ENCODE assay signal across 39 cellular contexts in genomic region chr1:217379338-217379737, GRCh38.
"Had no signal": no experiment of that assay in that cellular context is flagged by ENCODE, and none has a peak within 500 bp of the region (broad histone marks: within the 10 kb centered on the region; RNA-seq: fewer than 3 reads in every experiment).

No MANE protein-coding gene starts in this region.

- H3K36me3 Mint-ChIP-seq: activated naive CD4-positive, alpha-beta T cell treated with anti-CD3 and anti-CD28 coated beads, Interleukin-2, amount 10 ng/mL, durations not matched to agents 7 days and 5 days; activated naive CD4-positive, alpha-beta T cell treated with anti-CD3 and anti-CD28 coated beads, Interleukin-2, amount 50 U/mL, for 24 hours; activated naive CD8-positive, alpha-beta T cell; activated naive CD8-positive, alpha-beta T cell treated with anti-CD3 and anti-CD28 coated beads, Interleukin-2, amount 10 ng/mL, durations not matched to agents 7 days and 5 days; brain had no signal

- H3K4me1 ChIP-seq: adrenal gland, ascending aorta, body of pancreas had no signal

- H3K27ac Mint-ChIP-seq: activated naive CD4-positive, alpha-beta T cell treated with anti-CD3 and anti-CD28 coated beads for 36 hours; activated naive CD4-positive, alpha-beta T cell treated with anti-CD3 and anti-CD28 coated beads, Interleukin-2, amount 10 ng/mL, durations not matched to agents 7 days and 5 days; activated naive CD4-positive, alpha-beta T cell treated with anti-CD3 and anti-CD28 coated beads, Interleukin-2, amount 50 U/mL, for 24 hours; activated naive CD4-positive, alpha-beta T cell treated with anti-CD3 and anti-CD28 coated beads, Interleukin-2, amount 50 U/mL, for 72 hours; activated naive CD8-positive, alpha-beta T cell; activated naive CD8-positive, alpha-beta T cell treated with anti-CD3 and anti-CD28 coated beads for 36 hours; activated naive CD8-positive, alpha-beta T cell treated with anti-CD3 and anti-CD28 coated beads, Interleukin-2, amount 10 ng/mL, durations not matched to agents 7 days and 5 days; activated naive CD8-positive, alpha-beta T cell treated with anti-CD3 and anti-CD28 coated beads, Interleukin-2, amount 50 U/mL, for 24 hours; activated T-cell treated with anti-CD3 and anti-CD28 coated beads, Interleukin-2, amount 50 U/mL, for 24 hours; activated T-cell treated with anti-CD3 and anti-CD28 coated beads, Interleukin-2, amount 50 U/mL, for 72 hours; activated T-helper 1 cell treated with anti-CD3 and anti-CD28 coated beads, Interleukin-12 subunit alpha, Interleukin-12 subunit beta, Interleukin-2, Interleukin-4 antibody, amounts not matched to agents 30 ng/mL and 10 ng/mL and 1 ng/mL, durations not matched to agents 14 hours and 24 hours and 36 hours; activated T-helper 17 cell treated with anti-CD3 and anti-CD28 coated beads, Interleukin-2, amount 50 U/mL, for 72 hours; activated T-helper 2 cell treated with anti-CD3 and anti-CD28 coated beads, Interferon-gamma antibody, Interleukin-2, Interleukin-4, amounts not matched to agents 10 μg/mL and 5 μg/mL and 100 μg/mL, durations not matched to agents 14 hours and 24 hours and 36 hours; brain had no signal

- H3K27me3 ChIP-seq: adrenal gland, ascending aorta, body of pancreas, brain microvascular endothelial cell, cardiac muscle cell had no signal

- FAIRE-seq: astrocyte, bronchial epithelial cell had no signal

- H3K4me3 Mint-ChIP-seq: activated naive CD4-positive, alpha-beta T cell treated with anti-CD3 and anti-CD28 coated beads for 36 hours; activated naive CD4-positive, alpha-beta T cell treated with anti-CD3 and anti-CD28 coated beads, Interleukin-2, amount 10 ng/mL, durations not matched to agents 7 days and 5 days; activated naive CD4-positive, alpha-beta T cell treated with anti-CD3 and anti-CD28 coated beads, Interleukin-2, amount 50 U/mL, for 24 hours; activated naive CD8-positive, alpha-beta T cell; activated naive CD8-positive, alpha-beta T cell treated with anti-CD3 and anti-CD28 coated beads for 36 hours; activated naive CD8-positive, alpha-beta T cell treated with anti-CD3 and anti-CD28 coated beads, Interleukin-2, amount 10 ng/mL, durations not matched to agents 7 days and 5 days; activated naive CD8-positive, alpha-beta T cell treated with anti-CD3 and anti-CD28 coated beads, Interleukin-2, amount 50 U/mL, for 24 hours; activated T-cell treated with anti-CD3 and anti-CD28 coated beads, Interleukin-2, amount 50 U/mL, for 24 hours; activated T-cell treated with anti-CD3 and anti-CD28 coated beads, Interleukin-2, amount 50 U/mL, for 4 hours; activated T-cell treated with anti-CD3 and anti-CD28 coated beads, Interleukin-2, amount 50 U/mL, for 72 hours; activated T-helper 1 cell treated with anti-CD3 and anti-CD28 coated beads, Interleukin-12 subunit alpha, Interleukin-12 subunit beta, Interleukin-2, Interleukin-4 antibody, amounts not matched to agents 30 ng/mL and 10 ng/mL and 1 ng/mL, durations not matched to agents 14 hours and 24 hours and 36 hours; activated T-helper 17 cell treated with anti-CD3 and anti-CD28 coated beads, Interleukin-2, amount 50 U/mL, for 72 hours; brain; central memory CD8-positive, alpha-beta T cell had no signal

- DNase-seq: activated effector memory CD4-positive, alpha-beta T cell treated with anti-CD3 and anti-CD28 coated beads, Interleukin-2, amount 50 U/mL, for 16 hours; activated effector memory CD4-positive, alpha-beta T cell treated with Interleukin-2 at 50 U/mL for 16 hours; activated gamma-delta T cell; activated gamma-delta T cell treated with Interleukin-2 at 50 U/mL for 16 hours; activated naive CD4-positive, alpha-beta T cell; activated naive CD4-positive, alpha-beta T cell treated with anti-CD3 and anti-CD28 coated beads for 36 hours; activated naive CD4-positive, alpha-beta T cell treated with anti-CD3 and anti-CD28 coated beads, Interleukin-2, amount 10 ng/mL, durations not matched to agents 7 days and 5 days; activated naive CD4-positive, alpha-beta T cell treated with anti-CD3 and anti-CD28 coated beads, Interleukin-2, amount 50 U/mL, for 16 hours; activated naive CD4-positive, alpha-beta T cell treated with Interleukin-2 at 50 U/mL for 16 hours; activated naive CD8-positive, alpha-beta T cell treated with anti-CD3 and anti-CD28 coated beads for 36 hours; activated naive CD8-positive, alpha-beta T cell treated with anti-CD3 and anti-CD28 coated beads, Interleukin-2, amount 10 ng/mL, durations not matched to agents 7 days and 5 days; activated naive CD8-positive, alpha-beta T cell treated with anti-CD3 and anti-CD28 coated beads, Interleukin-2, amount 50 U/mL, for 24 hours; activated T-cell treated with anti-CD3 and anti-CD28 coated beads, Interleukin-2, amount 50 U/mL, for 1 hour; activated T-cell treated with anti-CD3 and anti-CD28 coated beads, Interleukin-2, amount 50 U/mL, for 24 hours; activated T-cell treated with anti-CD3 and anti-CD28 coated beads, Interleukin-2, amount 50 U/mL, for 4 hours; activated T-cell treated with anti-CD3 and anti-CD28 coated beads, Interleukin-2, amount 50 U/mL, for 48 hours; activated T-cell treated with anti-CD3 and anti-CD28 coated beads, Interleukin-2, amount 50 U/mL, for 72 hours; adrenal gland; amniotic stem cell; amygdala; anterior cingulate cortex; aorta; body of pancreas; brain microvascular endothelial cell; caudate nucleus; central memory CD4-positive, alpha-beta T cell; cerebellar nuclear complex had no signal

- ATAC-seq: activated naive CD4-positive, alpha-beta T cell treated with anti-CD3 and anti-CD28 coated beads, Interleukin-2, amount 50 U/mL, for 72 hours; activated naive CD8-positive, alpha-beta T cell treated with anti-CD3 and anti-CD28 coated beads, Interleukin-2, amount 50 U/mL, for 24 hours; activated T-cell treated with anti-CD3 and anti-CD28 coated beads, Interleukin-2, amount 50 U/mL, for 4 hours; activated T-cell treated with anti-CD3 and anti-CD28 coated beads, Interleukin-2, amount 50 U/mL, for 72 hours; activated T-helper 17 cell treated with anti-CD3 and anti-CD28 coated beads, Interleukin-2, amount 50 U/mL, for 72 hours; body of pancreas had no signal

- H3K4me3 ChIP-seq: adrenal gland, ascending aorta, body of pancreas, cardiac muscle cell had no signal

- H3K4me1 Mint-ChIP-seq: activated naive CD4-positive, alpha-beta T cell treated with anti-CD3 and anti-CD28 coated beads, Interleukin-2, amount 10 ng/mL, durations not matched to agents 7 days and 5 days; activated naive CD4-positive, alpha-beta T cell treated with anti-CD3 and anti-CD28 coated beads, Interleukin-2, amount 50 U/mL, for 24 hours; activated naive CD8-positive, alpha-beta T cell treated with anti-CD3 and anti-CD28 coated beads for 36 hours; activated naive CD8-positive, alpha-beta T cell treated with anti-CD3 and anti-CD28 coated beads, Interleukin-2, amount 10 ng/mL, durations not matched to agents 7 days and 5 days; activated naive CD8-positive, alpha-beta T cell treated with anti-CD3 and anti-CD28 coated beads, Interleukin-2, amount 50 U/mL, for 24 hours; activated T-helper 17 cell treated with anti-CD3 and anti-CD28 coated beads, Interleukin-2, amount 50 U/mL, for 72 hours; brain; central memory CD8-positive, alpha-beta T cell had no signal

- H3K27me3 Mint-ChIP-seq: activated naive CD4-positive, alpha-beta T cell treated with anti-CD3 and anti-CD28 coated beads, Interleukin-2, amount 10 ng/mL, durations not matched to agents 7 days and 5 days; activated naive CD8-positive, alpha-beta T cell treated with anti-CD3 and anti-CD28 coated beads for 36 hours; activated naive CD8-positive, alpha-beta T cell treated with anti-CD3 and anti-CD28 coated beads, Interleukin-2, amount 10 ng/mL, durations not matched to agents 7 days and 5 days; activated naive CD8-positive, alpha-beta T cell treated with anti-CD3 and anti-CD28 coated beads, Interleukin-2, amount 50 U/mL, for 24 hours; activated T-cell treated with anti-CD3 and anti-CD28 coated beads, Interleukin-2, amount 50 U/mL, for 24 hours; brain had no signal

- H3K36me3 ChIP-seq: adrenal gland, ascending aorta, brain microvascular endothelial cell, cardiac muscle cell had no signal

- H3K9me3 ChIP-seq: adrenal gland, ascending aorta, body of pancreas had no signal

- H3K27ac ChIP-seq: adrenal gland, ascending aorta, body of pancreas, brain microvascular endothelial cell, cardiac muscle cell had no signal
